1 cellular context compared by ENCODE assay signal in genomic region chr19:58150328-58150921, GRCh38.
TF ChIP-seq lines count a peak whose summit lies in the region.

TSS of gene ZNF329 (minus strand) at chr19:58150789. CDS start at chr19:58129503, 21,286 bp downstream.

TF ChIP-seq in HepG2, 621 proteins besides CTCF, POLR2A, EP300 and RAD21 (continued from another document and continues in another):
- TF ChIP-seq KIAA2018 (CRISPR knock-in tag; IDR thresholded peaks at IDR 0.05; ENCODE audit: borderline replicate concordance) (no peak), ZNF260 (CRISPR knock-in tag; IDR thresholded peaks at IDR 0.05; ENCODE audit: borderline replicate concordance, low read depth) (no peak), ZNF558 (CRISPR knock-in tag; IDR thresholded peaks at IDR 0.05; ENCODE audit: borderline replicate concordance) (no peak), THAP11 (CRISPR knock-in tag; IDR thresholded peaks at IDR 0.05) (peak; percentile 85), GATAD1 (CRISPR knock-in tag; IDR thresholded peaks at IDR 0.05) (peak; percentile 76), ZNF414 (CRISPR knock-in tag; IDR thresholded peaks at IDR 0.05) (no peak), ZNF557 (CRISPR knock-in tag; IDR thresholded peaks at IDR 0.05) (no peak), PLSCR1 (CRISPR knock-in tag; IDR thresholded peaks at IDR 0.05; ENCODE audit: borderline replicate concordance) (no peak), SMARCC2 (IDR thresholded peaks at IDR 0.05) (no peak), ZNF317 (CRISPR knock-in tag; IDR thresholded peaks at IDR 0.05) (0 out of 2 replicates have a peak, but pooled peaks have one; percentile 23), MXD1 (CRISPR knock-in tag; IDR thresholded peaks at IDR 0.05) (peak; percentile 68; the same call in 1 of the 2 replicates), DBP (CRISPR knock-in tag; IDR thresholded peaks at IDR 0.05; ENCODE audit: not compliant biosample characterization) (no peak), ZNF710 (CRISPR knock-in tag; IDR thresholded peaks at IDR 0.05; ENCODE audit: borderline replicate concordance) (no peak), ZSCAN5A (CRISPR knock-in tag; IDR thresholded peaks at IDR 0.05; ENCODE audit: borderline replicate concordance) (0 out of 2 replicates have a peak, but pooled peaks have one; percentile 28), CHCHD3 (CRISPR knock-in tag; IDR thresholded peaks at IDR 0.05) (no peak), ZNF280D (CRISPR knock-in tag; IDR thresholded peaks at IDR 0.05) (0 out of 2 replicates have a peak, but pooled peaks have one; percentile 48), ZXDC (CRISPR knock-in tag; IDR thresholded peaks at IDR 0.05) (no peak), ZNF788 (CRISPR knock-in tag; IDR thresholded peaks at IDR 0.05; ENCODE audit: borderline replicate concordance) (no peak), ZNF646 (CRISPR knock-in tag; IDR thresholded peaks at IDR 0.05) (no peak), NR1H2 (CRISPR knock-in tag; IDR thresholded peaks at IDR 0.05; ENCODE audit: borderline replicate concordance, low read depth) (no peak), SALL2 (CRISPR knock-in tag; IDR thresholded peaks at IDR 0.05) (no peak)
